ENCODE assay signal across 9 cellular contexts in genomic region chr18:79507546-79508480, GRCh38.
A peak's percentile ranks its signal among the peaks of the same experiment; 100 is the strongest.
DNase-seq lines count a peak whose midpoint lies in the region; ATAC-seq and TF ChIP-seq lines count a peak whose summit lies in the region.
"Had no signal": no experiment of that assay in that cellular context is flagged by ENCODE, and none has a peak within 500 bp of the region (broad histone marks: within the 10 kb centered on the region; RNA-seq: fewer than 3 reads in every experiment).

No MANE protein-coding gene starts in this region.

- peaks cover 0 to 1% (median 0%) of the 10 kb centered on the region in 7 donors for H3K9me3 Mint-ChIP-seq in CD4-positive, CD25-positive, alpha-beta regulatory T cell
- H3K9me3 Mint-ChIP-seq in IgD-negative memory B cell = no peaks in the 10 kb centered on the region
- H3K9me3 Mint-ChIP-seq: neural crest cell had no signal

- peaks cover 8% of the 10 kb centered on the region for H3K36me3 ChIP-seq in CD4-positive, CD25-positive, alpha-beta regulatory T cell (ENCODE audit: control insufficient read depth, insufficient read depth, low read length)
- H3K36me3 ChIP-seq in left lung (peaks cover 0 to 7% of the 10 kb centered on the region in 2 donors), stomach smooth muscle (ENCODE audit: control insufficient read depth in 2 of 2, insufficient read depth in 2 of 2, low read length in 2 of 2) (peaks cover 3 to 4% of the 10 kb centered on the region in 2 donors)

- peak overlapping the region; percentile 61 for H3K27ac ChIP-seq in CD4-positive, CD25-positive, alpha-beta regulatory T cell (ENCODE audit: insufficient read depth, low read length, poor library complexity, severe bottlenecking)
- H3K27ac ChIP-seq in coronary artery = peak overlapping the region; percentile 88 to 96
- peak overlapping the region; percentile 77 to 84 for H3K27ac ChIP-seq in left lung
- peak overlapping the region; percentile 93 for H3K27ac ChIP-seq in stomach smooth muscle (ENCODE audit: low read length)

- ATAC-seq in CD4-positive, CD25-positive, alpha-beta regulatory T cell (ENCODE audit: low read depth in 2 of 2) = no peak
- ATAC-seq in left lung = peak; percentile 82
- ATAC-seq in HG02763 (IDR thresholded peaks at IDR 0.05; ENCODE audit: unreplicated experiment) = no peak

- intact Hi-C loops in left lung (cut with DNase I) = no loop called here

- peak overlapping the region; percentile 68 to 73 for H3K9ac ChIP-seq in stomach smooth muscle (ENCODE audit: low read length in 2 of 2)

- no peaks in the 10 kb centered on the region for H3K27me3 Mint-ChIP-seq in CD4-positive, CD25-positive, alpha-beta regulatory T cell
- peaks cover 2% of the 10 kb centered on the region for H3K27me3 Mint-ChIP-seq in IgD-negative memory B cell

- H3K4me1 ChIP-seq in CD4-positive, CD25-positive, alpha-beta regulatory T cell (ENCODE audit: control insufficient read depth, insufficient read depth, low read length, poor library complexity, severe bottlenecking) = peaks cover 21% of the 10 kb centered on the region
- H3K4me1 ChIP-seq in left lung (peaks cover 17 to 32% of the 10 kb centered on the region in 2 donors), stomach smooth muscle (ENCODE audit: control insufficient read depth, insufficient read depth, low read length) (peaks cover 27% of the 10 kb centered on the region)

- no peak overlapping the region for H3K4me3 ChIP-seq in CD4-positive, CD25-positive, alpha-beta regulatory T cell (ENCODE audit: low read depth, low read length)
- peak overlapping the region; percentile 71 for H3K4me3 ChIP-seq in coronary artery
- H3K4me3 ChIP-seq in left lung = peak overlapping the region; percentile 10 to 26
- H3K4me3 ChIP-seq in stomach smooth muscle (ENCODE audit: low read length in 2 of 2) = peak overlapping the region; percentile 64 to 76

- peak overlapping the region; percentile 84 to 93 (median 91) for H3K27ac Mint-ChIP-seq in CD4-positive, CD25-positive, alpha-beta regulatory T cell
- peak overlapping the region; percentile 84 to 96 (median 96) for H3K27ac Mint-ChIP-seq in IgD-negative memory B cell

- H3K36me3 Mint-ChIP-seq in CD4-positive, CD25-positive, alpha-beta regulatory T cell = peaks cover 7% of the 10 kb centered on the region
- no peaks in the 10 kb centered on the region for H3K36me3 Mint-ChIP-seq in IgD-negative memory B cell

- TF ChIP-seq CTCF in coronary artery (IDR thresholded peaks at IDR 0.05) (no peak), left lung (IDR thresholded peaks at IDR 0.05) (no peak)

- peak overlapping the region in 2 of 4 donors; percentile 64 to 70 for H3K4me3 Mint-ChIP-seq in CD4-positive, CD25-positive, alpha-beta regulatory T cell
- peak overlapping the region; percentile 44 to 87 (median 70) for H3K4me3 Mint-ChIP-seq in IgD-negative memory B cell
- H3K4me3 Mint-ChIP-seq: neural crest cell had no signal

- no peaks in the 10 kb centered on the region for H3K27me3 ChIP-seq in CD4-positive, CD25-positive, alpha-beta regulatory T cell (ENCODE audit: control insufficient read depth, insufficient read depth, low read length)
- H3K27me3 ChIP-seq in left lung (no peaks in the 10 kb centered on the region), stomach smooth muscle (ENCODE audit: control insufficient read depth in 1 of 2, insufficient read depth in 2 of 2, low read length in 2 of 2) (no peaks in the 10 kb centered on the region)

- H3K9me3 ChIP-seq in CD4-positive, CD25-positive, alpha-beta regulatory T cell (ENCODE audit: control insufficient read depth in 2 of 2, low read length in 2 of 2) = no peaks in the 10 kb centered on the region
- H3K9me3 ChIP-seq in left lung = no peaks in the 10 kb centered on the region
- no peaks in the 10 kb centered on the region for H3K9me3 ChIP-seq in stomach smooth muscle (ENCODE audit: control insufficient read depth in 2 of 2, low read length in 2 of 2)

- peaks cover 0 to 63% (median 27%) of the 10 kb centered on the region in 4 donors for H3K4me1 Mint-ChIP-seq in CD4-positive, CD25-positive, alpha-beta regulatory T cell
- peaks cover 49 to 53% (median 52%) of the 10 kb centered on the region in 3 donors for H3K4me1 Mint-ChIP-seq in IgD-negative memory B cell

- peak in 2 of 3 donors; percentile 16 to 28 for DNase-seq in CD4-positive, CD25-positive, alpha-beta regulatory T cell
- peak; percentile 90 for DNase-seq in coronary artery (ENCODE audit: low spot score)
- peak; percentile 76 to 89 for DNase-seq in left lung
- no peak for DNase-seq in SK-N-DZ (ENCODE audit: low spot score)
- DNase-seq in NK-92 treated with Interleukin-12 subunit alpha and Interleukin-12 subunit beta, amount 100 ng/mL, for 24 hours (lab: John Stamatoyannopoulos, UW) = no peak

Comparison
In these comparisons a context has a peak if more than half of its experiments do, and no peak if none do; other contexts are left out.
1. DNase-seq: peak in CD4-positive, CD25-positive, alpha-beta regulatory T cell (2 of 3), coronary artery (single experiment) and left lung (2 of 2); none in SK-N-DZ (single experiment) and NK-92 treated with Interleukin-12 subunit alpha and Interleukin-12 subunit beta, amount 100 ng/mL, for 24 hours (single experiment).
2. Peak in every context shown above with its lines, with median percentiles within 50 percentile points of each other: H3K27ac ChIP-seq.